1 cellular context compared by ENCODE assay signal in the genomic region with DNA sequence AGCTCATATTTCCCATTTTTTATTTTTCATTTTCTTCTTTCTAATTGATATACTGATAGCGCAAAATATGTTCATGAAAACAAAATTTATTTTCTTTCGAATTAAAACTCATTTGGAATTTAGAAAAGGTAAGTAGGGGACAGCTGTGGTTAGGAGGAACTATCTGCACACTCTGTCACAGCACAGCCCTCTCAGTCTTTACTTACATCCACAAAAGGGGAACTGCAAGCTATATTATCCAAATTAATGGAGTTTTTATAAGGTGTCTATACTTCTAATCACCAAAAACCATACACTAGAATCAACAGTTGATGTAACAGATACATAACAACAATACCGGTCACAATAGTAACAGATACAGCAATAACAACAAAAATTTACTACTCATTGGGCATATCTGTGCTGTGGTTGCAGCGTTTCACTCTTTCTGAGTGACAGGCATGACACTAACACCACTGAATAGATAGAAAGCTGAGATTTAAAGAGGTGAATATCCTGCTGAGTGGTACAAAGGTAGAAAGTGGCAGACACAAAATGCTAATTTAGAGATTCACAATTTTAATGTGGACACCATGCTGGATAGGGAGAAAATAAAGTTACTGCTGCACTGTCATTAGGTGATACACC.
TF ChIP-seq lines count a peak whose summit lies in the region.

No MANE protein-coding gene starts in this region.

TF ChIP-seq in WTC11, 78 proteins besides CTCF, POLR2A, EP300 and RAD21 (continued from another document):
- TF ChIP-seq TEAD4 (CRISPR knock-in tag; IDR thresholded peaks at IDR 0.05) (no peak), ZNF138 (CRISPR knock-in tag; conservative IDR thresholded peaks at IDR 0.05) (no peak), ETV6 (CRISPR knock-in tag; IDR thresholded peaks at IDR 0.05) (no peak), IRF2 (CRISPR knock-in tag; IDR thresholded peaks at IDR 0.05; ENCODE audit: borderline replicate concordance, low read depth) (no peak), FOXK1 (CRISPR knock-in tag; IDR thresholded peaks at IDR 0.05) (no peak), NFE2L1 (CRISPR knock-in tag; IDR thresholded peaks at IDR 0.05) (no peak), SMAD3 (CRISPR knock-in tag; IDR thresholded peaks at IDR 0.05; ENCODE audit: borderline replicate concordance) (no peak), CREM (CRISPR knock-in tag; IDR thresholded peaks at IDR 0.05) (no peak)
- TF ChIP-seq, protein P1, sequence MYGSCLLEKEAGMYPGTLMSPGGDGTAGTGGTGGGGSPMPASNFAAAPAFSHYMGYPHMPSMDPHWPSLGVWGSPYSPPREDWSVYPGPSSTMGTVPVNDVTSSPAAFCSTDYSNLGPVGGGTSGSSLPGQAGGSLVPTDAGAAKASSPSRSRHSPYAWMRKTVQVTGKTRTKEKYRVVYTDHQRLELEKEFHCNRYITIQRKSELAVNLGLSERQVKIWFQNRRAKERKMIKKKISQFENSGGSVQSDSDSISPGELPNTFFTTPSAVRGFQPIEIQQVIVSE (CRISPR knock-in tag; IDR thresholded peaks at IDR 0.05; ENCODE audit: borderline replicate concordance) = no peak
- TF ChIP-seq, protein P2, sequence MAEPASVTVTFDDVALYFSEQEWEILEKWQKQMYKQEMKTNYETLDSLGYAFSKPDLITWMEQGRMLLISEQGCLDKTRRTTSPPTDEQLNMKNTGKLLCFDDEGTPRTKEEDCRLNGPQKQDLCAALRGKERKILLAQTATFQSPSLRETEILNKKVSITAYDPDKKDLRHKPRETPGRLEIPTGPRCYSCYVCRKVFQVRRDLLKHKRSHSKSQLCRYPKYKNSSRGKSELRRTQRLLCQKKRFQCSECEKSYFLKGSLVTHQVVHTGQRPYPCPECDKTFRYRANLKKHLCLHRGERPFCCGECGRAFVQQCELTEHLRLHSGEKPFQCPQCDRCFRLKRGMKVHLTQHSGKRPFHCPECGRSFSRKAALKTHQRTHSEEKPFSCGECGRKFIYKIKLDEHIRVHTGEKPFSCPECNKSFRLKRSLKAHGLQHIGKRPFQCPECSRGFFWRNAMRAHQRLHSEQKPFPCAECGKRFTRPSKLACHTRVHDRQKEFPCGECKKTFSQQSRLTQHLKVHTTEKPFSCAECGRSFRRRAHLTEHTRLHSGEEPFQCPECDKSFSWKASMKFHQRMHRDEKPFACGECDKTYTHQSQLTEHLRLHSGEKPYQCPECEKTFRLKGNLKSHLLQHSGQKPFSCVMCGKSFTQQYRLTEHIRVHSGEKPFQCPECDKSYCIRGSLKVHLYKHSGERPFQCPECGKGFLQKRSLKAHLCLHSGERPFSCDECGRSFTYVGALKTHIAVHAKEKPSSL (CRISPR knock-in tag; conservative IDR thresholded peaks at IDR 0.05) = no peak
- TF ChIP-seq, protein P3, sequence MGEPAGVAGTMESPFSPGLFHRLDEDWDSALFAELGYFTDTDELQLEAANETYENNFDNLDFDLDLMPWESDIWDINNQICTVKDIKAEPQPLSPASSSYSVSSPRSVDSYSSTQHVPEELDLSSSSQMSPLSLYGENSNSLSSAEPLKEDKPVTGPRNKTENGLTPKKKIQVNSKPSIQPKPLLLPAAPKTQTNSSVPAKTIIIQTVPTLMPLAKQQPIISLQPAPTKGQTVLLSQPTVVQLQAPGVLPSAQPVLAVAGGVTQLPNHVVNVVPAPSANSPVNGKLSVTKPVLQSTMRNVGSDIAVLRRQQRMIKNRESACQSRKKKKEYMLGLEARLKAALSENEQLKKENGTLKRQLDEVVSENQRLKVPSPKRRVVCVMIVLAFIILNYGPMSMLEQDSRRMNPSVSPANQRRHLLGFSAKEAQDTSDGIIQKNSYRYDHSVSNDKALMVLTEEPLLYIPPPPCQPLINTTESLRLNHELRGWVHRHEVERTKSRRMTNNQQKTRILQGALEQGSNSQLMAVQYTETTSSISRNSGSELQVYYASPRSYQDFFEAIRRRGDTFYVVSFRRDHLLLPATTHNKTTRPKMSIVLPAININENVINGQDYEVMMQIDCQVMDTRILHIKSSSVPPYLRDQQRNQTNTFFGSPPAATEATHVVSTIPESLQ (CRISPR knock-in tag; IDR thresholded peaks at IDR 0.05) = no peak
